In the genomic region with DNA sequence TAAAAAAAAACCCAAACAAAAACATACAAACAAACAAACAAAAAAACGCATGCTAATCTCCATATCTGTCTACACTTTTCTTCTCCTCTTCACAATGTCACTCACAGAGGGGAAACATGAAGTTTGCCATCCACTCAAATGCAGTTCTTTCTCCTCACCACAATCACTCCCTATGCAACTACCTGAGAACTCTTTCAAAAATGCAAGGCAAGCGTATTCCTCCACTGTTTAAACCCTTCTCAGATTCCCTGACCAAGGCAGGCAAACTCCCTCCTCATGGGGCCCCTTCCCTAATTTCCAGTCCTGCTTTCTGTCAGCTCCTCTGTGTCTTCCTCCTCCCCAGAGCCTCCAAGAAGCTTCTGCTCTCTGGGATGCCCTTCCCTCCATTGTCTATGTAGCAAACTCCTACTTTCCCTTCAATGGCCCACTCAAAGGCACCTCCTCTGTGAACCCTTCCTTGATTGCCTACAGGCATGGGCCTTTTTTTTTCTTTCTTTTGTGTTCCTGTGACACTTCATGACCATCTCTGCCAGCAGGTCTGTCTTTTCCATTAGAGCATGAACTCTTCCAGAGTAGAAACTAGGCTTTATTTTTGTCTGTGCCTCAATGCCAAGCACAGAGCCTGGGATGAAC, we compare ENCODE assay signal across 2 cellular contexts.
TF ChIP-seq lines count a peak whose summit lies in the region.

No MANE protein-coding gene starts in this region.

TF ChIP-seq in HEK293, 187 proteins besides CTCF, POLR2A, EP300 and RAD21:
- TF ChIP-seq ZFP3 (tag by site-specific recombination; IDR thresholded peaks at IDR 0.05; ENCODE audit: low read depth) (peak; percentile 50; the same call in 1 of the 2 replicates), TRIM28 (IDR thresholded peaks at IDR 0.05; ENCODE audit: borderline replicate concordance, low read length) (no peak)

TF ChIP-seq in K562, 482 proteins besides CTCF, POLR2A, EP300 and RAD21:
- peak; percentile 75 for TF ChIP-seq MAFK (IDR thresholded peaks at IDR 0.05; ENCODE audit: low read length)
- TF ChIP-seq, protein P1, sequence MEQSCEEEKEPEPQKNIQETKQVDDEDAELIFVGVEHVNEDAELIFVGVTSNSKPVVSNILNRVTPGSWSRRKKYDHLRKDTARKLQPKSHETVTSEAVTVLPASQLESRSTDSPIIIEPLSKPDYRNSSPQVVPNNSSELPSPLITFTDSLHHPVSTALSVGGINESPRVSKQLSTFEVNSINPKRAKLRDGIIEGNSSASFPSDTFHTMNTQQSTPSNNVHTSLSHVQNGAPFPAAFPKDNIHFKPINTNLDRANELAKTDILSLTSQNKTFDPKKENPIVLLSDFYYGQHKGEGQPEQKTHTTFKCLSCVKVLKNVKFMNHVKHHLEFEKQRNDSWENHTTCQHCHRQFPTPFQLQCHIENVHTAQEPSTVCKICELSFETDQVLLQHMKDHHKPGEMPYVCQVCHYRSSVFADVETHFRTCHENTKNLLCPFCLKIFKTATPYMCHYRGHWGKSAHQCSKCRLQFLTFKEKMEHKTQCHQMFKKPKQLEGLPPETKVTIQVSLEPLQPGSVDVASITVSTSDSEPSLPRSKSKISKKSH (CRISPR knock-in tag; IDR thresholded peaks at IDR 0.05), result no peak
- TF ChIP-seq DACH1 (IDR thresholded peaks at IDR 0.05; ENCODE audit: partially characterized antibody), result no peak
- TF ChIP-seq, protein P2, sequence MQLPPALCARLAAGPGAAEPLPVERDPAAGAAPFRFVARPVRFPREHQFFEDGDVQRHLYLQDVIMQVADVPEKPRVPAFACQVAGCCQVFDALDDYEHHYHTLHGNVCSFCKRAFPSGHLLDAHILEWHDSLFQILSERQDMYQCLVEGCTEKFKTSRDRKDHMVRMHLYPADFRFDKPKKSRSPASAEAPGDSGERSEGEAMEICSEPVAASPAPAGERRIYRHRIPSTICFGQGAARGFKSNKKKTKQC (CRISPR knock-in tag; IDR thresholded peaks at IDR 0.05), result no peak
- TF ChIP-seq, protein P3, sequence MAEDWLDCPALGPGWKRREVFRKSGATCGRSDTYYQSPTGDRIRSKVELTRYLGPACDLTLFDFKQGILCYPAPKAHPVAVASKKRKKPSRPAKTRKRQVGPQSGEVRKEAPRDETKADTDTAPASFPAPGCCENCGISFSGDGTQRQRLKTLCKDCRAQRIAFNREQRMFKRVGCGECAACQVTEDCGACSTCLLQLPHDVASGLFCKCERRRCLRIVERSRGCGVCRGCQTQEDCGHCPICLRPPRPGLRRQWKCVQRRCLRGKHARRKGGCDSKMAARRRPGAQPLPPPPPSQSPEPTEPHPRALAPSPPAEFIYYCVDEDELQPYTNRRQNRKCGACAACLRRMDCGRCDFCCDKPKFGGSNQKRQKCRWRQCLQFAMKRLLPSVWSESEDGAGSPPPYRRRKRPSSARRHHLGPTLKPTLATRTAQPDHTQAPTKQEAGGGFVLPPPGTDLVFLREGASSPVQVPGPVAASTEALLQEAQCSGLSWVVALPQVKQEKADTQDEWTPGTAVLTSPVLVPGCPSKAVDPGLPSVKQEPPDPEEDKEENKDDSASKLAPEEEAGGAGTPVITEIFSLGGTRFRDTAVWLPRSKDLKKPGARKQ (CRISPR knock-in tag; IDR thresholded peaks at IDR 0.05), result no peak
- TF ChIP-seq, protein P4, sequence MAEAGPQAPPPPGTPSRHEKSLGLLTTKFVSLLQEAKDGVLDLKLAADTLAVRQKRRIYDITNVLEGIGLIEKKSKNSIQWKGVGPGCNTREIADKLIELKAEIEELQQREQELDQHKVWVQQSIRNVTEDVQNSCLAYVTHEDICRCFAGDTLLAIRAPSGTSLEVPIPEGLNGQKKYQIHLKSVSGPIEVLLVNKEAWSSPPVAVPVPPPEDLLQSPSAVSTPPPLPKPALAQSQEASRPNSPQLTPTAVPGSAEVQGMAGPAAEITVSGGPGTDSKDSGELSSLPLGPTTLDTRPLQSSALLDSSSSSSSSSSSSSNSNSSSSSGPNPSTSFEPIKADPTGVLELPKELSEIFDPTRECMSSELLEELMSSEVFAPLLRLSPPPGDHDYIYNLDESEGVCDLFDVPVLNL (CRISPR knock-in tag; IDR thresholded peaks at IDR 0.05; ENCODE audit: low read depth), result no peak
- no peak for TF ChIP-seq SRSF9 (IDR thresholded peaks at IDR 0.05; ENCODE audit: borderline replicate concordance, low read depth, low read length)
- no peak for TF ChIP-seq SMARCA5 (IDR thresholded peaks at IDR 0.05)
- TF ChIP-seq, protein P5, sequence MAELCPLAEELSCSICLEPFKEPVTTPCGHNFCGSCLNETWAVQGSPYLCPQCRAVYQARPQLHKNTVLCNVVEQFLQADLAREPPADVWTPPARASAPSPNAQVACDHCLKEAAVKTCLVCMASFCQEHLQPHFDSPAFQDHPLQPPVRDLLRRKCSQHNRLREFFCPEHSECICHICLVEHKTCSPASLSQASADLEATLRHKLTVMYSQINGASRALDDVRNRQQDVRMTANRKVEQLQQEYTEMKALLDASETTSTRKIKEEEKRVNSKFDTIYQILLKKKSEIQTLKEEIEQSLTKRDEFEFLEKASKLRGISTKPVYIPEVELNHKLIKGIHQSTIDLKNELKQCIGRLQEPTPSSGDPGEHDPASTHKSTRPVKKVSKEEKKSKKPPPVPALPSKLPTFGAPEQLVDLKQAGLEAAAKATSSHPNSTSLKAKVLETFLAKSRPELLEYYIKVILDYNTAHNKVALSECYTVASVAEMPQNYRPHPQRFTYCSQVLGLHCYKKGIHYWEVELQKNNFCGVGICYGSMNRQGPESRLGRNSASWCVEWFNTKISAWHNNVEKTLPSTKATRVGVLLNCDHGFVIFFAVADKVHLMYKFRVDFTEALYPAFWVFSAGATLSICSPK (IDR thresholded peaks at IDR 0.05; ENCODE audit: borderline replicate concordance), result no peak
- peak; percentile 82 for TF ChIP-seq C11orf30 (IDR thresholded peaks at IDR 0.05; ENCODE audit: low read depth)
- peak; percentile 70 for TF ChIP-seq MAFG (tag; conservative IDR thresholded peaks at IDR 0.05)
- no peak for TF ChIP-seq RBFOX2 (IDR thresholded peaks at IDR 0.05; ENCODE audit: low read depth, low read length)
- no peak for TF ChIP-seq NFIC (IDR thresholded peaks at IDR 0.05)
- no peak for TF ChIP-seq CBX5 (IDR thresholded peaks at IDR 0.05; ENCODE audit: borderline replicate concordance, low read depth)
- no peak for TF ChIP-seq HSF4 (CRISPR knock-in tag; IDR thresholded peaks at IDR 0.05; ENCODE audit: borderline replicate concordance)
- TF ChIP-seq ZNF134 (CRISPR knock-in tag; conservative IDR thresholded peaks at IDR 0.05), result no peak
- no peak for TF ChIP-seq ZNF184 (CRISPR knock-in tag; IDR thresholded peaks at IDR 0.05)
- TF ChIP-seq, protein P6, sequence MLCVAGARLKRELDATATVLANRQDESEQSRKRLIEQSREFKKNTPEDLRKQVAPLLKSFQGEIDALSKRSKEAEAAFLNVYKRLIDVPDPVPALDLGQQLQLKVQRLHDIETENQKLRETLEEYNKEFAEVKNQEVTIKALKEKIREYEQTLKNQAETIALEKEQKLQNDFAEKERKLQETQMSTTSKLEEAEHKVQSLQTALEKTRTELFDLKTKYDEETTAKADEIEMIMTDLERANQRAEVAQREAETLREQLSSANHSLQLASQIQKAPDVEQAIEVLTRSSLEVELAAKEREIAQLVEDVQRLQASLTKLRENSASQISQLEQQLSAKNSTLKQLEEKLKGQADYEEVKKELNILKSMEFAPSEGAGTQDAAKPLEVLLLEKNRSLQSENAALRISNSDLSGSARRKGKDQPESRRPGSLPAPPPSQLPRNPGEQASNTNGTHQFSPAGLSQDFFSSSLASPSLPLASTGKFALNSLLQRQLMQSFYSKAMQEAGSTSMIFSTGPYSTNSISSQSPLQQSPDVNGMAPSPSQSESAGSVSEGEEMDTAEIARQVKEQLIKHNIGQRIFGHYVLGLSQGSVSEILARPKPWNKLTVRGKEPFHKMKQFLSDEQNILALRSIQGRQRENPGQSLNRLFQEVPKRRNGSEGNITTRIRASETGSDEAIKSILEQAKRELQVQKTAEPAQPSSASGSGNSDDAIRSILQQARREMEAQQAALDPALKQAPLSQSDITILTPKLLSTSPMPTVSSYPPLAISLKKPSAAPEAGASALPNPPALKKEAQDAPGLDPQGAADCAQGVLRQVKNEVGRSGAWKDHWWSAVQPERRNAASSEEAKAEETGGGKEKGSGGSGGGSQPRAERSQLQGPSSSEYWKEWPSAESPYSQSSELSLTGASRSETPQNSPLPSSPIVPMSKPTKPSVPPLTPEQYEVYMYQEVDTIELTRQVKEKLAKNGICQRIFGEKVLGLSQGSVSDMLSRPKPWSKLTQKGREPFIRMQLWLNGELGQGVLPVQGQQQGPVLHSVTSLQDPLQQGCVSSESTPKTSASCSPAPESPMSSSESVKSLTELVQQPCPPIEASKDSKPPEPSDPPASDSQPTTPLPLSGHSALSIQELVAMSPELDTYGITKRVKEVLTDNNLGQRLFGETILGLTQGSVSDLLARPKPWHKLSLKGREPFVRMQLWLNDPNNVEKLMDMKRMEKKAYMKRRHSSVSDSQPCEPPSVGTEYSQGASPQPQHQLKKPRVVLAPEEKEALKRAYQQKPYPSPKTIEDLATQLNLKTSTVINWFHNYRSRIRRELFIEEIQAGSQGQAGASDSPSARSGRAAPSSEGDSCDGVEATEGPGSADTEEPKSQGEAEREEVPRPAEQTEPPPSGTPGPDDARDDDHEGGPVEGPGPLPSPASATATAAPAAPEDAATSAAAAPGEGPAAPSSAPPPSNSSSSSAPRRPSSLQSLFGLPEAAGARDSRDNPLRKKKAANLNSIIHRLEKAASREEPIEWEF (CRISPR knock-in tag; IDR thresholded peaks at IDR 0.05), result no peak
- no peak for TF ChIP-seq NFIX (CRISPR knock-in tag; IDR thresholded peaks at IDR 0.05; ENCODE audit: low read depth)
- no peak for TF ChIP-seq RUNX1 (IDR thresholded peaks at IDR 0.05; ENCODE audit: low read depth)
- no peak for TF ChIP-seq ZNF41 (CRISPR knock-in tag; conservative IDR thresholded peaks at IDR 0.05)
- TF ChIP-seq ZNF316 (IDR thresholded peaks at IDR 0.05), result peak; percentile 94
- TF ChIP-seq POLR2H (tag; IDR thresholded peaks at IDR 0.05; ENCODE audit: low read depth), result no peak
- TF ChIP-seq ZBTB8A (IDR thresholded peaks at IDR 0.05; ENCODE audit: partially characterized antibody), result no peak
- no peak for TF ChIP-seq GTF2F1 (IDR thresholded peaks at IDR 0.05; ENCODE audit: low read depth, low read length)
- TF ChIP-seq FOXK2 (conservative IDR thresholded peaks at IDR 0.05 in 1 of 2, IDR thresholded peaks at IDR 0.05 in 1 of 2; ENCODE audit: low read depth in 2 of 2), result no peak
- TF ChIP-seq, protein P7, sequence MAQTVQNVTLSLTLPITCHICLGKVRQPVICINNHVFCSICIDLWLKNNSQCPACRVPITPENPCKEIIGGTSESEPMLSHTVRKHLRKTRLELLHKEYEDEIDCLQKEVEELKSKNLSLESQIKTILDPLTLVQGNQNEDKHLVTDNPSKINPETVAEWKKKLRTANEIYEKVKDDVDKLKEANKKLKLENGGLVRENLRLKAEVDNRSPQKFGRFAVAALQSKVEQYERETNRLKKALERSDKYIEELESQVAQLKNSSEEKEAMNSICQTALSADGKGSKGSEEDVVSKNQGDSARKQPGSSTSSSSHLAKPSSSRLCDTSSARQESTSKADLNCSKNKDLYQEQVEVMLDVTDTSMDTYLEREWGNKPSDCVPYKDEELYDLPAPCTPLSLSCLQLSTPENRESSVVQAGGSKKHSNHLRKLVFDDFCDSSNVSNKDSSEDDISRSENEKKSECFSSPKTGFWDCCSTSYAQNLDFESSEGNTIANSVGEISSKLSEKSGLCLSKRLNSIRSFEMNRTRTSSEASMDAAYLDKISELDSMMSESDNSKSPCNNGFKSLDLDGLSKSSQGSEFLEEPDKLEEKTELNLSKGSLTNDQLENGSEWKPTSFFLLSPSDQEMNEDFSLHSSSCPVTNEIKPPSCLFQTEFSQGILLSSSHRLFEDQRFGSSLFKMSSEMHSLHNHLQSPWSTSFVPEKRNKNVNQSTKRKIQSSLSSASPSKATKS (CRISPR knock-in tag; IDR thresholded peaks at IDR 0.05), result no peak
- TF ChIP-seq IFI16 (CRISPR knock-in tag; IDR thresholded peaks at IDR 0.05), result no peak
- TF ChIP-seq HDAC8 (tag; IDR thresholded peaks at IDR 0.05), result no peak
- TF ChIP-seq ZNF764 (CRISPR knock-in tag; IDR thresholded peaks at IDR 0.05; ENCODE audit: low read depth), result no peak
- TF ChIP-seq ZC3H8 (IDR thresholded peaks at IDR 0.05), result no peak
- no peak for TF ChIP-seq SIRT6 (IDR thresholded peaks at IDR 0.05; ENCODE audit: low read depth, low read length)
- TF ChIP-seq ZFP36 (IDR thresholded peaks at IDR 0.05; ENCODE audit: low read depth, low read length, partially characterized antibody), result peak; percentile 23
- TF ChIP-seq, protein P8, sequence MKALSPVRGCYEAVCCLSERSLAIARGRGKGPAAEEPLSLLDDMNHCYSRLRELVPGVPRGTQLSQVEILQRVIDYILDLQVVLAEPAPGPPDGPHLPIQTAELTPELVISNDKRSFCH (CRISPR knock-in tag; IDR thresholded peaks at IDR 0.05), result no peak
- TF ChIP-seq, protein P8 (tag; IDR thresholded peaks at IDR 0.05), result no peak
- no peak for TF ChIP-seq ZNF699 (CRISPR knock-in tag; IDR thresholded peaks at IDR 0.05; ENCODE audit: insufficient replicate concordance)
- TF ChIP-seq NCOA1 (IDR thresholded peaks at IDR 0.05; ENCODE audit: low read depth), result no peak
- TF ChIP-seq MAFF (IDR thresholded peaks at IDR 0.05; ENCODE audit: low read length), result peak; percentile 66
